In genomic region chr6:112010328-112010727, GRCh38 we compare ENCODE assay signal across 14 cellular contexts. TPM values are rescaled to one million over a fixed set of nuclear protein-coding genes. Genes with fewer than 3 reads are reported as not detected.
DNase-seq lines count a peak whose midpoint lies in the region; ATAC-seq and TF ChIP-seq lines count a peak whose summit lies in the region.
"Had no signal": no experiment of that assay in that cellular context is flagged by ENCODE, and none has a peak within 500 bp of the region (broad histone marks: within the 10 kb centered on the region; RNA-seq: fewer than 3 reads in every experiment).

No MANE protein-coding gene starts in this region.

- WGBS in hepatocyte (ENCODE audit: low lambda C conversion rate, missing lambda C conversion rate): 88% methylated on average over 5 of the region's 5 CpGs

- H3K9me3 ChIP-seq in DND-41 (ENCODE audit: insufficient read depth, low read length, severe bottlenecking) (no peaks in the 10 kb centered on the region), hepatocyte (ENCODE audit: low read depth) (no peaks in the 10 kb centered on the region)
- no peaks in the 10 kb centered on the region for H3K9me3 ChIP-seq in effector memory CD4-positive, alpha-beta T cell (ENCODE audit: control insufficient read depth, low read length)

- H4K20me1 ChIP-seq in DND-41 (ENCODE audit: insufficient read depth, low read length): no peaks in the 10 kb centered on the region
- H4K20me1 ChIP-seq in hepatocyte (ENCODE audit: insufficient read depth, poor library complexity, severe bottlenecking): no peaks in the 10 kb centered on the region

- H3K4me1 ChIP-seq in DND-41 (ENCODE audit: insufficient read depth, low read length) (peaks cover 5% of the 10 kb centered on the region), hepatocyte (ENCODE audit: insufficient read depth) (peaks cover 9% of the 10 kb centered on the region)
- H3K4me1 ChIP-seq in effector memory CD4-positive, alpha-beta T cell (ENCODE audit: control insufficient read depth, insufficient read depth, low read length, poor library complexity, severe bottlenecking): no peaks in the 10 kb centered on the region
- H3K4me1 ChIP-seq: neural progenitor cell had no signal

- no peak overlapping the region for H3K4me3 ChIP-seq in DND-41 (ENCODE audit: low read depth in 1 of 2, low read length in 2 of 2)
- no peak overlapping the region for H3K4me3 ChIP-seq in hepatocyte
- no peak overlapping the region for H3K4me3 ChIP-seq in effector memory CD4-positive, alpha-beta T cell (ENCODE audit: insufficient read depth, low read depth, low read length, poor library complexity, severe bottlenecking)
- H3K4me3 ChIP-seq: neural progenitor cell, PC-9 had no signal

- no peak overlapping the region for H3K4me2 ChIP-seq in DND-41 (ENCODE audit: insufficient read depth, low read length)
- H3K4me2 ChIP-seq in hepatocyte: no peak overlapping the region
- H3K4me2 ChIP-seq: neural progenitor cell, PC-9 had no signal

- CTCF ChIA-PET in T-cell (lab: Charles Lee): interaction anchor here (0.5 to 4.4 kb wide), 12 partner anchors 18 to 703 kb away, joined by 3 to 41 read pairs (median 4); no protein-coding TSS in a partner anchor

- H2AFZ ChIP-seq in DND-41 (ENCODE audit: low read depth, low read length): no peak overlapping the region
- no peak overlapping the region for H2AFZ ChIP-seq in hepatocyte
- H2AFZ ChIP-seq: neural progenitor cell, PC-9 had no signal

- H3K9me2 ChIP-seq in hepatocyte (replicated peaks; ENCODE audit: insufficient read depth): no peaks in the 10 kb centered on the region

- no peak overlapping the region for H3K4me3 Mint-ChIP-seq in T-cell
- H3K4me3 Mint-ChIP-seq: CD14-positive monocyte, neural progenitor cell had no signal

- peaks cover 9 to 13% (median 9%) of the 10 kb centered on the region in 3 donors for H3K4me1 Mint-ChIP-seq in T-cell

- peak; percentile 37 for TF ChIP-seq CTCF in DND-41 (IDR thresholded peaks at IDR 0.05; ENCODE audit: borderline replicate concordance, extremely low read depth, low read length, poor library complexity, severe bottlenecking)
- peak; percentile 20 for TF ChIP-seq CTCF in hepatocyte (IDR thresholded peaks at IDR 0.05; ENCODE audit: poor library complexity)

- no peaks in the 10 kb centered on the region for H3K27me3 Mint-ChIP-seq in T-cell

- in situ Hi-C loops in ACHN (cut with HindIII; ENCODE audit: low pct_ligation_motif_present, low pct_unique_long_range_greater_than_20kb, low sequenced_read_pairs): no loop called here

- H3K9me3 Mint-ChIP-seq in T-cell: no peaks in the 10 kb centered on the region
- H3K9me3 Mint-ChIP-seq: CD14-positive monocyte, neural progenitor cell had no signal

- H3K36me3 Mint-ChIP-seq in T-cell: no peaks in the 10 kb centered on the region
- H3K36me3 Mint-ChIP-seq: CD14-positive monocyte, neural progenitor cell had no signal

- H3K27me3 ChIP-seq in DND-41 (ENCODE audit: insufficient read depth, low read length, poor library complexity): no peaks in the 10 kb centered on the region
- H3K27me3 ChIP-seq in hepatocyte: no peaks in the 10 kb centered on the region
- H3K27me3 ChIP-seq in effector memory CD4-positive, alpha-beta T cell (replicated peaks; ENCODE audit: control insufficient read depth, insufficient read depth, low read length, poor library complexity, severe bottlenecking): no peaks in the 10 kb centered on the region
- H3K27me3 ChIP-seq: neural progenitor cell had no signal

- H3K27ac ChIP-seq in DND-41 (ENCODE audit: low read length) (no peak overlapping the region), hepatocyte (no peak overlapping the region)
- no peak overlapping the region for H3K27ac ChIP-seq in effector memory CD4-positive, alpha-beta T cell (ENCODE audit: insufficient read depth, low read length, poor library complexity, severe bottlenecking)
- H3K27ac ChIP-seq: neural progenitor cell, PC-9 had no signal

- H3K36me3 ChIP-seq in DND-41 (ENCODE audit: insufficient read depth, low read length) (no peaks in the 10 kb centered on the region), hepatocyte (replicated peaks; ENCODE audit: insufficient read depth, low read depth) (no peaks in the 10 kb centered on the region)
- no peaks in the 10 kb centered on the region for H3K36me3 ChIP-seq in effector memory CD4-positive, alpha-beta T cell (ENCODE audit: control insufficient read depth, insufficient read depth, low read length)
- H3K36me3 ChIP-seq: neural progenitor cell had no signal

- DNase-seq in ACHN (peak; percentile 8), DND-41 (no peak), T-cell (peak in 1 of 34 experiments; percentile 43), hepatocyte (ENCODE audit: low spot score) (no peak), SK-N-DZ (ENCODE audit: low spot score) (no peak), NCI-H2196 treated with DMSO at 0.1 percent for 48 hours (lab: John Stamatoyannopoulos, UW; ENCODE audit: unreplicated experiment) (no peak)
- no peak for DNase-seq in effector memory CD4-positive, alpha-beta T cell
- DNase-seq: H7, kidney glomerular epithelial cell, NCI-H2081 treated with DMSO at 0.1 percent for 48 hours, PC-9 had no signal

- peak overlapping the region in 1 of 2 donors; percentile 2 for H3K27ac Mint-ChIP-seq in T-cell
- H3K27ac Mint-ChIP-seq: neural progenitor cell had no signal

- H3K9ac ChIP-seq in DND-41 (ENCODE audit: low read depth, low read length): no peak overlapping the region
- H3K9ac ChIP-seq: neural progenitor cell had no signal

- H3K79me2 ChIP-seq in DND-41 (ENCODE audit: insufficient read depth, low read length): no peaks in the 10 kb centered on the region
- no peaks in the 10 kb centered on the region for H3K79me2 ChIP-seq in hepatocyte

- 0 out of 3 replicates have a peak, but pooled peaks have one; percentile 19 for ATAC-seq in DND-41 (ENCODE audit: insufficient read depth, low read depth)
- peak; percentile 73 to 89 (median 86) for ATAC-seq in T-cell (replicated peaks in 1 of 4)
- no peak for ATAC-seq in HG03280 (IDR thresholded peaks at IDR 0.05; ENCODE audit: unreplicated experiment)

- POLR2A ChIA-PET in T-cell (lab: Charles Lee): interaction anchor here in 1 of 2 donors (0.6 to 1.3 kb wide), 4 partner anchors 30 to 294 kb away, joined by 3 to 10 read pairs (median 4); no protein-coding TSS in a partner anchor

RNA-seq across cellular contexts. Expression of gene CCN6, which starts 43.6 kb away (rescaled TPM):
- total RNA-seq in T-cell: not detected
- total RNA-seq in hepatocyte: not detected in 2 replicates
- 0.12 and 0.24 TPM in 2 replicates for polyA plus RNA-seq in hepatocyte
- not detected in 2 replicates for polyA plus RNA-seq in SK-N-DZ (2014; cell fraction: cytosol; rRNA removed)
- polyA plus RNA-seq in SK-N-DZ (2014; cell fraction: nucleus; rRNA removed): not detected in 2 replicates
- total RNA-seq: H7, PC-9 had no signal
- polyA plus RNA-seq: CD14-positive monocyte had no signal
